In the genomic region with DNA sequence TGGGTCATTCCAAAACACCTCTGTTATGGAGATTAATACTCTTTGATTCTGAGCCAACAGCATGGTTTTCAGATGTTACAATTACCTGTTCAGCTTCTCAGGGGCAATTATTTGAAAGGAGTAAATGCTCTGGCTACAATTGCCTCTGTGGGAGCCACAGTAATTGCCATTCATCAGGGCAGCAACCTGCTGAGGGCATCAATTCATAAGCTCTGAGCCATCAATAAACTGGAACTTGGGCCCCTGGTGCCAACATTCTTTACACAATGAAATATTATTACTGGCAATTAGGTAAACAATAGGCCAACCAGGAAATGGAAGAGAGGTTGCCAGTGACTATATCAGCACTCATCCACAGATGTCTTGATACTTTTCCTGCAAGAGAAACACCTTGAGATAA, we compare ENCODE assay signal across 20 cellular contexts.
DNase-seq lines count a peak whose midpoint lies in the region; ATAC-seq and TF ChIP-seq lines count a peak whose summit lies in the region.
"Had no signal": no experiment of that assay in that cellular context is flagged by ENCODE, and none has a peak within 500 bp of the region (broad histone marks: within the 10 kb centered on the region; RNA-seq: fewer than 3 reads in every experiment).

No MANE protein-coding gene starts in this region.

- H3K4ac ChIP-seq in trophoblast cell (ENCODE audit: low read depth, low read length): no peak overlapping the region

- H3K18ac ChIP-seq in trophoblast cell (ENCODE audit: low read length): no peak overlapping the region

- H4K91ac ChIP-seq in trophoblast cell (ENCODE audit: low read depth, low read length): no peak overlapping the region

- no peak overlapping the region for H3K4me3 Mint-ChIP-seq in progenitor cell of endocrine pancreas (ENCODE audit: low read depth)
- H3K4me3 Mint-ChIP-seq: activated naive CD8-positive, alpha-beta T cell treated with anti-CD3 and anti-CD28 coated beads for 36 hours had no signal

- H3K14ac ChIP-seq in trophoblast cell (ENCODE audit: low read length): no peak overlapping the region

- H3K36me3 Mint-ChIP-seq in progenitor cell of endocrine pancreas (ENCODE audit: insufficient read depth): no peaks in the 10 kb centered on the region
- H3K36me3 Mint-ChIP-seq: activated naive CD8-positive, alpha-beta T cell treated with anti-CD3 and anti-CD28 coated beads for 36 hours had no signal

- peak overlapping the region; percentile 80 for H3K27ac Mint-ChIP-seq in progenitor cell of endocrine pancreas
- H3K27ac Mint-ChIP-seq: activated naive CD8-positive, alpha-beta T cell treated with anti-CD3 and anti-CD28 coated beads for 36 hours had no signal

- no peak overlapping the region for H3K9ac ChIP-seq in trophoblast cell (ENCODE audit: low read length)

- no peaks in the 10 kb centered on the region for H3K9me3 ChIP-seq in trophoblast cell (ENCODE audit: insufficient read depth, low read depth, low read length)
- H3K9me3 ChIP-seq: colonic mucosa, gastroesophageal sphincter, left lung, Peyer's patch, psoas muscle had no signal

- no peak overlapping the region for H4K8ac ChIP-seq in trophoblast cell (ENCODE audit: low read depth, low read length)

- no peaks in the 10 kb centered on the region for H3K27me3 ChIP-seq in trophoblast cell (ENCODE audit: insufficient read depth, low read length)
- H3K27me3 ChIP-seq: colonic mucosa, gastroesophageal sphincter, left lung, Peyer's patch had no signal

- no peak for TF ChIP-seq CTCF in progenitor cell of endocrine pancreas (IDR thresholded peaks at IDR 0.05; ENCODE audit: unreplicated experiment)

- no peak overlapping the region for H3K4me3 ChIP-seq in trophoblast cell (ENCODE audit: low read depth, low read length)
- H3K4me3 ChIP-seq: colonic mucosa, gastroesophageal sphincter, left lung, Peyer's patch, psoas muscle had no signal

- no peak for ATAC-seq in Right ventricle myocardium inferior
- ATAC-seq: gastroesophageal sphincter, left lung, psoas muscle had no signal

- H3K4me2 ChIP-seq in trophoblast cell (ENCODE audit: low read length): no peak overlapping the region

- no peak overlapping the region for H2AFZ ChIP-seq in trophoblast cell (ENCODE audit: insufficient read depth, low read length, poor library complexity)

- H3K36me3 ChIP-seq in trophoblast cell (ENCODE audit: control insufficient read depth in 1 of 2, insufficient read depth in 2 of 2, low read length in 2 of 2): no peaks in the 10 kb centered on the region
- H3K36me3 ChIP-seq: colonic mucosa, gastroesophageal sphincter, left lung, Peyer's patch had no signal

- H3K27ac ChIP-seq in trophoblast cell (ENCODE audit: low read depth, low read length): no peak overlapping the region
- H3K27ac ChIP-seq: 22Rv1, colonic mucosa, gastroesophageal sphincter, left lung, Peyer's patch, psoas muscle had no signal

- peaks cover 4% of the 10 kb centered on the region for H3K4me1 Mint-ChIP-seq in progenitor cell of endocrine pancreas (ENCODE audit: low read depth)
- H3K4me1 Mint-ChIP-seq: activated naive CD8-positive, alpha-beta T cell treated with anti-CD3 and anti-CD28 coated beads for 36 hours had no signal

- no peak overlapping the region for H2AK5ac ChIP-seq in trophoblast cell (ENCODE audit: low read length)

- H3K4me1 ChIP-seq in trophoblast cell (ENCODE audit: control insufficient read depth in 1 of 2, insufficient read depth in 2 of 2, low read length in 2 of 2): no peaks in the 10 kb centered on the region
- H3K4me1 ChIP-seq: colonic mucosa, gastroesophageal sphincter, left lung, Peyer's patch, psoas muscle had no signal

- no peak overlapping the region for H2BK5ac ChIP-seq in trophoblast cell (ENCODE audit: low read depth, low read length, poor library complexity)

- no peak overlapping the region for H3K23ac ChIP-seq in trophoblast cell (ENCODE audit: low read length)

- intact Hi-C loops in Right ventricle myocardium inferior (cut with DNase I): no loop called here

- H2BK12ac ChIP-seq in trophoblast cell (ENCODE audit: low read length): no peak overlapping the region

- no peaks in the 10 kb centered on the region for H3K9me3 Mint-ChIP-seq in progenitor cell of endocrine pancreas (ENCODE audit: low read depth)
- H3K9me3 Mint-ChIP-seq: activated naive CD8-positive, alpha-beta T cell treated with anti-CD3 and anti-CD28 coated beads for 36 hours had no signal

- no peak overlapping the region for H4K12ac ChIP-seq in trophoblast cell (ENCODE audit: low read depth, low read length)

- H3K79me1 ChIP-seq in trophoblast cell (ENCODE audit: low read length): no peaks in the 10 kb centered on the region

- H3K27me3 Mint-ChIP-seq in progenitor cell of endocrine pancreas: no peaks in the 10 kb centered on the region

- no peaks in the 10 kb centered on the region for H3K79me2 ChIP-seq in trophoblast cell (ENCODE audit: control insufficient read depth, insufficient read depth, low read length, poor library complexity)

- no peak overlapping the region for H2BK120ac ChIP-seq in trophoblast cell (ENCODE audit: insufficient read depth, low read length, poor library complexity)

- DNase-seq in NCI-H1092 treated with DMSO at 0.1 percent for 48 hours (lab: John Stamatoyannopoulos, UW) (peak; percentile 16), NCI-H1092 (lab: John Stamatoyannopoulos, UW) (no peak), NCI-H2107 treated with DMSO at 0.1 percent for 48 hours (lab: John Stamatoyannopoulos, UW; ENCODE audit: unreplicated experiment) (peak; percentile 99), dermis blood vessel endothelial cell (peak; percentile 43), progenitor cell of endocrine pancreas (ENCODE audit: low spot score, unreplicated experiment) (no peak), Right ventricle myocardium inferior (ENCODE audit: missing footprints) (no peak), trophoblast cell (no peak), H4 (ENCODE audit: low spot score) (no peak)
- DNase-seq: activated CD4-positive, CD25-positive, alpha-beta regulatory T cell; activated naive CD8-positive, alpha-beta T cell treated with anti-CD3 and anti-CD28 coated beads for 36 hours; colonic mucosa; Kasumi-1; left lung; NCI-H187 treated with DMSO at 0.1 percent for 48 hours; NCI-H526; psoas muscle; stimulated activated CD4-positive, alpha-beta T cell treated with anti-CD3 and anti-CD28 coated beads, Interleukin-4, amount 100 ng/mL, for 24 hours had no signal

Comparison
In these comparisons a context has a peak if more than half of its experiments do, and no peak if none do; other contexts are left out.
1. DNase-seq: peak in NCI-H1092 treated with DMSO at 0.1 percent for 48 hours (single experiment), NCI-H2107 treated with DMSO at 0.1 percent for 48 hours (single experiment) and dermis blood vessel endothelial cell (single experiment); none in NCI-H1092 (single experiment), progenitor cell of endocrine pancreas (single experiment), Right ventricle myocardium inferior (single experiment), trophoblast cell (0 of 2) and H4 (single experiment).